Comparison of ENCODE assay signal across 8 cellular contexts in genomic region chr2:134460583-134460998, GRCh38.
DNase-seq lines count a peak whose midpoint lies in the region; ATAC-seq and TF ChIP-seq lines count a peak whose summit lies in the region.

No MANE protein-coding gene starts in this region.

- POLR2A ChIA-PET in WTC11 (lab: Charles Lee), result no interaction called here

- peaks cover 5% of the 10 kb centered on the region; the same call in 1 of the 2 replicates for H3K4me1 Mint-ChIP-seq in WTC11

- H3K36me3 Mint-ChIP-seq in WTC11, result no peaks in the 10 kb centered on the region

- peak; percentile 56; the same call in 1 of the 2 replicates for TF ChIP-seq CTCF in WTC11 (IDR thresholded peaks at IDR 0.05)

- ATAC-seq in GM18505 (IDR thresholded peaks at IDR 0.05; ENCODE audit: unreplicated experiment) (peak; percentile 68), HG02870 (IDR thresholded peaks at IDR 0.05; ENCODE audit: unreplicated experiment) (peak; percentile 78), WTC11 (peak; percentile 97), HG03025 (IDR thresholded peaks at IDR 0.05; ENCODE audit: low FRiP score, unreplicated experiment) (no peak)

- no peaks in the 10 kb centered on the region for H3K9me3 Mint-ChIP-seq in WTC11

- no peak overlapping the region for H3K4me3 Mint-ChIP-seq in WTC11

- H3K27ac Mint-ChIP-seq in WTC11, result no peak overlapping the region

- H3K27me3 Mint-ChIP-seq in WTC11 (ENCODE audit: low read depth), result no peaks in the 10 kb centered on the region

- no peak for TF ChIP-seq POLR2A in GM18505 (IDR thresholded peaks at IDR 0.05; ENCODE audit: borderline replicate concordance, extremely low read depth, insufficient read depth, insufficient read length)

- CTCF ChIA-PET in WTC11 (lab: Charles Lee), result interaction anchor here (0.8 to 4.2 kb wide), 20 partner anchors 9 to 574 kb away, joined by 3 to 75 read pairs (median 4); partner anchors contain the start of gene TMEM163

- DNase-seq in AML-193 (lab: John Stamatoyannopoulos, UW) (peak; percentile 1 to 21), NCI-H2029 treated with DMSO at 0.1 percent for 48 hours (lab: John Stamatoyannopoulos, UW) (peak; percentile 13), WTC11 (ENCODE audit: low spot score) (peak; percentile 82), fibroblast of gingiva (ENCODE audit: low read depth) (peak; percentile 43), myocyte (ENCODE audit: low read depth) (peak; percentile 53)

TF ChIP-seq in WTC11, 78 proteins besides CTCF, POLR2A, EP300 and RAD21:
- TF ChIP-seq ZNF423 (CRISPR knock-in tag; IDR thresholded peaks at IDR 0.05) (peak; percentile 42; the same call in 1 of the 2 replicates), GABPB1 (CRISPR knock-in tag; IDR thresholded peaks at IDR 0.05) (no peak), AFF4 (CRISPR knock-in tag; IDR thresholded peaks at IDR 0.05; ENCODE audit: borderline replicate concordance) (no peak), KAT7 (CRISPR knock-in tag; IDR thresholded peaks at IDR 0.05; ENCODE audit: borderline replicate concordance) (no peak), SP1 (CRISPR knock-in tag; conservative IDR thresholded peaks at IDR 0.05) (0 out of 2 replicates have a peak, but pooled peaks have one; percentile 25), FOXP1 (CRISPR knock-in tag; IDR thresholded peaks at IDR 0.05; ENCODE audit: borderline replicate concordance) (no peak), FOXK1 (CRISPR knock-in tag; IDR thresholded peaks at IDR 0.05) (no peak), ZNF532 (CRISPR knock-in tag; IDR thresholded peaks at IDR 0.05; ENCODE audit: borderline replicate concordance) (no peak), GRHL2 (CRISPR knock-in tag; IDR thresholded peaks at IDR 0.05; ENCODE audit: insufficient replicate concordance, severe bottlenecking) (no peak)
- TF ChIP-seq, protein P1, sequence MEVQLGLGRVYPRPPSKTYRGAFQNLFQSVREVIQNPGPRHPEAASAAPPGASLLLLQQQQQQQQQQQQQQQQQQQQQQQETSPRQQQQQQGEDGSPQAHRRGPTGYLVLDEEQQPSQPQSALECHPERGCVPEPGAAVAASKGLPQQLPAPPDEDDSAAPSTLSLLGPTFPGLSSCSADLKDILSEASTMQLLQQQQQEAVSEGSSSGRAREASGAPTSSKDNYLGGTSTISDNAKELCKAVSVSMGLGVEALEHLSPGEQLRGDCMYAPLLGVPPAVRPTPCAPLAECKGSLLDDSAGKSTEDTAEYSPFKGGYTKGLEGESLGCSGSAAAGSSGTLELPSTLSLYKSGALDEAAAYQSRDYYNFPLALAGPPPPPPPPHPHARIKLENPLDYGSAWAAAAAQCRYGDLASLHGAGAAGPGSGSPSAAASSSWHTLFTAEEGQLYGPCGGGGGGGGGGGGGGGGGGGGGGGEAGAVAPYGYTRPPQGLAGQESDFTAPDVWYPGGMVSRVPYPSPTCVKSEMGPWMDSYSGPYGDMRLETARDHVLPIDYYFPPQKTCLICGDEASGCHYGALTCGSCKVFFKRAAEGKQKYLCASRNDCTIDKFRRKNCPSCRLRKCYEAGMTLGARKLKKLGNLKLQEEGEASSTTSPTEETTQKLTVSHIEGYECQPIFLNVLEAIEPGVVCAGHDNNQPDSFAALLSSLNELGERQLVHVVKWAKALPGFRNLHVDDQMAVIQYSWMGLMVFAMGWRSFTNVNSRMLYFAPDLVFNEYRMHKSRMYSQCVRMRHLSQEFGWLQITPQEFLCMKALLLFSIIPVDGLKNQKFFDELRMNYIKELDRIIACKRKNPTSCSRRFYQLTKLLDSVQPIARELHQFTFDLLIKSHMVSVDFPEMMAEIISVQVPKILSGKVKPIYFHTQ (CRISPR knock-in tag; IDR thresholded peaks at IDR 0.05), result no peak
- TF ChIP-seq, protein P2, sequence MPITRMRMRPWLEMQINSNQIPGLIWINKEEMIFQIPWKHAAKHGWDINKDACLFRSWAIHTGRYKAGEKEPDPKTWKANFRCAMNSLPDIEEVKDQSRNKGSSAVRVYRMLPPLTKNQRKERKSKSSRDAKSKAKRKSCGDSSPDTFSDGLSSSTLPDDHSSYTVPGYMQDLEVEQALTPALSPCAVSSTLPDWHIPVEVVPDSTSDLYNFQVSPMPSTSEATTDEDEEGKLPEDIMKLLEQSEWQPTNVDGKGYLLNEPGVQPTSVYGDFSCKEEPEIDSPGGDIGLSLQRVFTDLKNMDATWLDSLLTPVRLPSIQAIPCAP (CRISPR knock-in tag; IDR thresholded peaks at IDR 0.05), result no peak
TF ChIP-seq in WTC11: peak in this region for 2.

Comparison
In these comparisons a context has a peak if more than half of its experiments do, and no peak if none do; other contexts are left out.
1. DNase-seq: peak in every context shown above with its lines; median percentile 82 in WTC11; 53 in myocyte; 43 in fibroblast of gingiva; 13 in NCI-H2029 treated with DMSO at 0.1 percent for 48 hours; 11 in AML-193.